In the genomic region with DNA sequence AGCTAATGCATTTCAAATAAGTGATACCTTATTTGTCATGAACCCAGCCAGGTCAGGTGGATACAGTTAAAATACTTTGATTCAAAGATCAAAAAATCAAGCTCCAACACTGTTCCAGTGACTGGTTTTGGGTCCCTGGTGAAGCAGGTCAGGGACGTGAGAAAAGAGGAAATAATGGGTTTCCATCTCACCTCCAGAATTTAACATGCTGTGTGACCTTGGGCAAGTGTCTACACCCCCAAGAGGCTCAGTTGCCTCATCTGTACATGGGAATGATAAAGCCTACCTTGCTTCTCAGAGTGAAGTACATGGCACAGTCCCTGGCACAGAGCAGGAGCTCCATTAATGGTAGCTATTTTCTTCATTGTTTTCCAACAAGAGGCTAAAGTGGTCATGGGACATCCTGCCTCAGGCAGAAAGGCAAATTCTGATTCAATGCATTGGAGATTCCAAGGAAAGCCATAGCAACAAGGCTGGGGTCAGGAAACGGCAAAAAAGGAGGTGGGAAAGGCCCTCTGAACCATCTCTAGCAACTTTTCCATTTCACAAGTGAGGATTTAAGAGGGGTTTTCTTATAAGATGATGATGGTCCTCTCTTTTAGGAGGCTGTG, we compare ENCODE assay signal across 11 cellular contexts.
DNase-seq lines count a peak whose midpoint lies in the region; ATAC-seq and TF ChIP-seq lines count a peak whose summit lies in the region.
"Had no signal": no experiment of that assay in that cellular context is flagged by ENCODE, and none has a peak within 500 bp of the region (broad histone marks: within the 10 kb centered on the region; RNA-seq: fewer than 3 reads in every experiment).

No MANE protein-coding gene starts in this region.

- peaks cover 15 to 56% (median 24%) of the 10 kb centered on the region in 3 donors for H3K4me1 ChIP-seq in gastroesophageal sphincter

- no peak overlapping the region for H3K4me3 ChIP-seq in gastroesophageal sphincter
- no peak overlapping the region for H3K4me3 ChIP-seq in skin epidermis
- H3K4me3 ChIP-seq in MG63 = no peak overlapping the region

- ATAC-seq in GM18909 (IDR thresholded peaks at IDR 0.05; ENCODE audit: poor library complexity, unreplicated experiment) (peak; percentile 14), HG03175 (IDR thresholded peaks at IDR 0.05; ENCODE audit: unreplicated experiment) (peak; percentile 19), gastroesophageal sphincter (no peak), HG02938 (IDR thresholded peaks at IDR 0.05; ENCODE audit: unreplicated experiment) (no peak)

- DNase-seq in mesenteric fat pad (ENCODE audit: low spot score) (no peak), MG63 (no peak), SK-N-DZ (ENCODE audit: low spot score) (no peak)
- DNase-seq: SHP77 treated with DMSO at 0.1 percent for 48 hours had no signal

- no peak for TF ChIP-seq POLR2A in gastroesophageal sphincter (IDR thresholded peaks at IDR 0.05)

- H3K27ac ChIP-seq in gastroesophageal sphincter = peak overlapping the region; percentile 84 to 87 (median 86)
- H3K27ac ChIP-seq in skin epidermis = peak overlapping the region in 12 of 21 experiments; percentile 4 to 78 (median 50)
- H3K27ac ChIP-seq: epithelial cell of prostate, HL-60 had no signal

- no peak for TF ChIP-seq CTCF in gastroesophageal sphincter (IDR thresholded peaks at IDR 0.05)

- 50 to 67% methylated on average over 1 to 2 of the region's 2 CpGs for WGBS in gastroesophageal sphincter (ENCODE audit: low coverage in 1 of 2), 2 donors

- H3K36me3 ChIP-seq in gastroesophageal sphincter = no peaks in the 10 kb centered on the region
- H3K36me3 ChIP-seq in MG63 = no peaks in the 10 kb centered on the region

- H3K9me3 ChIP-seq in gastroesophageal sphincter (no peaks in the 10 kb centered on the region), MG63 (no peaks in the 10 kb centered on the region)

- no peak for TF ChIP-seq EP300 in gastroesophageal sphincter (IDR thresholded peaks at IDR 0.05)

- H3K27me3 ChIP-seq in gastroesophageal sphincter = no peaks in the 10 kb centered on the region
- H3K27me3 ChIP-seq in MG63 = no peaks in the 10 kb centered on the region

Comparison
In these comparisons a context has a peak if more than half of its experiments do, and no peak if none do; other contexts are left out.
1. ATAC-seq: peak in GM18909 (single experiment) and HG03175 (single experiment); none in gastroesophageal sphincter (single experiment) and HG02938 (single experiment).